Comparison of ENCODE assay signal across 12 cellular contexts in genomic region chr10:24989867-24990266, GRCh38. TPM values are rescaled to one million over a fixed set of nuclear protein-coding genes. Genes with fewer than 3 reads are reported as not detected.
DNase-seq lines count a peak whose midpoint lies in the region; ATAC-seq, FAIRE-seq and TF ChIP-seq lines count a peak whose summit lies in the region.
"Had no signal": no experiment of that assay in that cellular context is flagged by ENCODE, and none has a peak within 500 bp of the region (broad histone marks: within the 10 kb centered on the region; RNA-seq: fewer than 3 reads in every experiment).

No MANE protein-coding gene starts in this region.

- peak; percentile 28 to 46 for DNase-seq in cardiac fibroblast (ENCODE audit: low read depth in 2 of 2)
- no peak for DNase-seq in osteocyte (ENCODE audit: extremely low spot score, unreplicated experiment)
- no peak for DNase-seq in sigmoid colon
- DNase-seq in GM13977 (ENCODE audit: low spot score), result no peak
- DNase-seq: activated T-cell treated with anti-CD3 and anti-CD28 coated beads for 4 hours, Caco-2 had no signal

- H3K4me1 Mint-ChIP-seq in osteocyte (ENCODE audit: unreplicated experiment), result peaks cover 6% of the 10 kb centered on the region

- WGBS in sigmoid colon, 2 donors, result 28 to 41% methylated on average over 1 of the region's 1 CpG

- H3K4me1 ChIP-seq in Loucy (ENCODE audit: insufficient read depth, low read length, poor library complexity, severe bottlenecking), result peaks cover 4% of the 10 kb centered on the region
- H3K4me1 ChIP-seq in sigmoid colon, result no peaks in the 10 kb centered on the region
- H3K4me1 ChIP-seq: Caco-2 had no signal

- peak; percentile 48; the same call in 1 of the 2 replicates for TF ChIP-seq CTCF in Loucy (conservative IDR thresholded peaks at IDR 0.05; ENCODE audit: low read length)
- no peak for TF ChIP-seq CTCF in cardiac fibroblast (IDR thresholded peaks at IDR 0.05; ENCODE audit: low read depth, low read length)
- peak; percentile 61 for TF ChIP-seq CTCF in osteocyte (IDR thresholded peaks at IDR 0.05)
- peak in 1 of 4 experiments; percentile 25 for TF ChIP-seq CTCF in sigmoid colon (IDR thresholded peaks at IDR 0.05)
- TF ChIP-seq CTCF in GM13977 (IDR thresholded peaks at IDR 0.05; ENCODE audit: extremely low read depth, insufficient read depth, missing control alignments), result no peak

- H3K36me3 ChIP-seq in Loucy (ENCODE audit: insufficient read depth, low read length) (no peaks in the 10 kb centered on the region), sigmoid colon (no peaks in the 10 kb centered on the region)

- H2AFZ ChIP-seq in Loucy (ENCODE audit: low read length), result no peak overlapping the region

- no peak for TF ChIP-seq EP300 in sigmoid colon (IDR thresholded peaks at IDR 0.05)

- no peak overlapping the region for H3K4me3 Mint-ChIP-seq in osteocyte (ENCODE audit: unreplicated experiment)
- H3K4me3 Mint-ChIP-seq: nephron had no signal

- no peak overlapping the region for H3K9ac ChIP-seq in Loucy (ENCODE audit: low read depth, low read length, poor library complexity, severe bottlenecking)

- no peaks in the 10 kb centered on the region for H3K9me2 ChIP-seq in Loucy (replicated peaks; ENCODE audit: low read depth, low read length)

- H4K20me1 ChIP-seq in Loucy (ENCODE audit: insufficient read depth, low read length, poor library complexity, severe bottlenecking), result no peaks in the 10 kb centered on the region

- intact Hi-C loops in sigmoid colon (cut with DNase I), result loop anchor here (2.0 kb wide), 1 partner anchor 347 kb away; no protein-coding TSS in a partner anchor

- H3K27ac Mint-ChIP-seq in osteocyte (ENCODE audit: unreplicated experiment), result no peak overlapping the region
- H3K27ac Mint-ChIP-seq: nephron had no signal

- H3K79me2 ChIP-seq in Loucy (ENCODE audit: insufficient read depth, low read length), result no peaks in the 10 kb centered on the region

- no peak for ATAC-seq in HG03097 (IDR thresholded peaks at IDR 0.05; ENCODE audit: low FRiP score, unreplicated experiment)
- ATAC-seq: activated CD4-positive, CD25-positive, alpha-beta regulatory T cell treated with anti-CD3 and anti-CD28 coated beads, Interleukin-2, amount 50 U/mL, for 24 hours had no signal

- peak overlapping the region; percentile 7 for H3K4me2 ChIP-seq in Loucy (ENCODE audit: low read depth, low read length, poor library complexity, severe bottlenecking)

- no peaks in the 10 kb centered on the region for H3K27me3 Mint-ChIP-seq in osteocyte (ENCODE audit: unreplicated experiment)

- no peak for TF ChIP-seq POLR2A in sigmoid colon (IDR thresholded peaks at IDR 0.05)

- FAIRE-seq in G401.6 (lab: Jason Lieb, UNC), result peak; percentile 41

- H3K4me3 ChIP-seq in Loucy (ENCODE audit: low read length, poor library complexity, severe bottlenecking) (no peak overlapping the region), cardiac fibroblast (replicated peaks in 1 of 2; ENCODE audit: low read depth in 2 of 2, low read length in 2 of 2) (no peak overlapping the region), sigmoid colon (no peak overlapping the region)

- no peaks in the 10 kb centered on the region for H3K9me3 Mint-ChIP-seq in osteocyte (ENCODE audit: unreplicated experiment)
- H3K9me3 Mint-ChIP-seq: nephron had no signal

- no peaks in the 10 kb centered on the region for H3F3A ChIP-seq in Loucy (ENCODE audit: low read depth)

- H3K36me3 Mint-ChIP-seq in osteocyte (ENCODE audit: unreplicated experiment), result no peaks in the 10 kb centered on the region

- H3K27me3 ChIP-seq in Loucy (ENCODE audit: insufficient read depth, low read length, poor library complexity, severe bottlenecking) (no peaks in the 10 kb centered on the region), sigmoid colon (no peaks in the 10 kb centered on the region)

- in situ Hi-C loops in GM13977 (cut with MboI; ENCODE audit: low pct_unique_long_range_greater_than_20kb, low sequenced_read_pairs, unreplicated experiment), result no loop called here

- H3K9me3 ChIP-seq in Loucy (ENCODE audit: insufficient read depth, low read depth, low read length), result no peaks in the 10 kb centered on the region
- no peaks in the 10 kb centered on the region for H3K9me3 ChIP-seq in sigmoid colon
- H3K9me3 ChIP-seq: Caco-2 had no signal

- H3K27ac ChIP-seq in sigmoid colon, result no peak overlapping the region

RNA-seq across cellular contexts. Expression of gene ENKUR, which starts 26.1 kb away (rescaled TPM):
- total RNA-seq in osteocyte, result 0.62 and 1.6 TPM in 2 replicates
- total RNA-seq in sigmoid colon, result not detected
- polyA plus RNA-seq in sigmoid colon, result under 1 TPM in 2 of 3 donors, not detected in 1; under 0.01 to 0.60 TPM
- total RNA-seq: lower leg skin had no signal

RNA-seq across cellular contexts. Expression of gene THNSL1, which starts 26.5 kb away (rescaled TPM):
- 4.4 and 5.0 TPM in 2 replicates for total RNA-seq in osteocyte
- 1 to 10 TPM in 1 of 4 donors, under 1 TPM in 3; 0.36 to 1.9 (median 0.77) TPM for total RNA-seq in sigmoid colon
- polyA plus RNA-seq in sigmoid colon, result 1 to 10 TPM; 1.2 to 2.1 (median 1.2) TPM

RNA-seq across cellular contexts. Expression of gene PRTFDC1, which starts 37.5 kb away (rescaled TPM):
- total RNA-seq in osteocyte (2.7 and 4.4 TPM in 2 replicates), sigmoid colon (10 to 100 TPM in 3 of 4 donors, 1 to 10 TPM in 1; 7.7 to 17.2 (median 12.3) TPM)
- polyA plus RNA-seq in sigmoid colon, result 1 to 10 TPM; 6.0 to 9.6 (median 6.6) TPM

Comparison
In these comparisons a context has a peak if more than half of its experiments do, and no peak if none do; other contexts are left out.
1. CTCF ChIP-seq: peak in Loucy (single experiment) and osteocyte (single experiment); none in cardiac fibroblast (single experiment) and GM13977 (single experiment).
2. DNase-seq: peak in cardiac fibroblast (2 of 2); none in osteocyte (single experiment), sigmoid colon (single experiment) and GM13977 (single experiment).